Comparison of ENCODE assay signal across 14 cellular contexts in genomic region chr4:31088600-31089230, GRCh38.
DNase-seq lines count a peak whose midpoint lies in the region; ATAC-seq, FAIRE-seq and TF ChIP-seq lines count a peak whose summit lies in the region.
"Had no signal": no experiment of that assay in that cellular context is flagged by ENCODE, and none has a peak within 500 bp of the region (broad histone marks: within the 10 kb centered on the region; RNA-seq: fewer than 3 reads in every experiment).

No MANE protein-coding gene starts in this region.

- no peaks in the 10 kb centered on the region for H3K9me3 ChIP-seq in endocrine pancreas (ENCODE audit: control insufficient read depth, low read length)
- no peaks in the 10 kb centered on the region for H3K9me3 ChIP-seq in lung (ENCODE audit: control insufficient read depth in 2 of 2, insufficient read depth in 1 of 2, low read length in 1 of 2)
- H3K9me3 ChIP-seq in vagina, result no peaks in the 10 kb centered on the region
- H3K9me3 ChIP-seq: BLaER1 treated with 17β-estradiol and CSF1 and Interleukin-3, amounts not matched to agents 10 nM and 100 nM; right lobe of liver; transverse colon had no signal

- ATAC-seq in lung (ENCODE audit: insufficient read depth, low FRiP score) (peak; percentile 70), HG03196 (IDR thresholded peaks at IDR 0.05; ENCODE audit: unreplicated experiment) (no peak), HG02798 (IDR thresholded peaks at IDR 0.05; ENCODE audit: poor library complexity, unreplicated experiment) (no peak)
- ATAC-seq: right lobe of liver had no signal

- H3K27ac ChIP-seq in lung (ENCODE audit: low read depth in 1 of 2, low read length in 1 of 2), result peak overlapping the region in 1 of 2 donors; percentile 66
- no peak overlapping the region for H3K27ac ChIP-seq in vagina
- H3K27ac ChIP-seq: BLaER1 treated with 17β-estradiol and CSF1 and Interleukin-3, amounts not matched to agents 10 nM and 100 nM; right lobe of liver; transverse colon had no signal

- DNase-seq in D721Med (ENCODE audit: insufficient read length, low spot score) (no peak), NCI-H748 (lab: John Stamatoyannopoulos, UW; ENCODE audit: unreplicated experiment) (peak; percentile 60), lung (ENCODE audit: low spot score) (no peak), GM12891 (ENCODE audit: insufficient read length, low spot score) (no peak), vagina (ENCODE audit: extremely low spot score in 2 of 2) (no peak)
- DNase-seq: hypothalamus, KBM-7, right lobe of liver, SIG-M5, transverse colon had no signal

- no peak overlapping the region for H3K9ac ChIP-seq in endocrine pancreas (ENCODE audit: control insufficient read depth, insufficient read depth, low read length)
- H3K9ac ChIP-seq: BLaER1 treated with 17β-estradiol and CSF1 and Interleukin-3, amounts not matched to agents 10 nM and 100 nM had no signal

- H3K36me3 ChIP-seq in endocrine pancreas (ENCODE audit: control insufficient read depth, insufficient read depth, low read length) (no peaks in the 10 kb centered on the region), lung (ENCODE audit: control insufficient read depth in 2 of 2, insufficient read depth in 2 of 2, low read length in 2 of 2) (no peaks in the 10 kb centered on the region), vagina (no peaks in the 10 kb centered on the region)
- H3K36me3 ChIP-seq: BLaER1 treated with 17β-estradiol and CSF1 and Interleukin-3, amounts not matched to agents 10 nM and 100 nM; right lobe of liver; transverse colon had no signal

- 59 to 77% methylated on average over 3 of the region's 3 CpGs for WGBS in lung, 2 donors

- TF ChIP-seq POLR2A in GM12891 (IDR thresholded peaks at IDR 0.05; ENCODE audit: low read depth, low read length) (no peak), vagina (IDR thresholded peaks at IDR 0.05) (no peak)

- TF ChIP-seq CTCF in D721Med (IDR thresholded peaks at IDR 0.05; ENCODE audit: insufficient read depth, missing control alignments), result no peak
- TF ChIP-seq CTCF in lung (IDR thresholded peaks at IDR 0.05; ENCODE audit: control extremely low read depth, extremely low read depth), result no peak
- TF ChIP-seq CTCF in vagina (IDR thresholded peaks at IDR 0.05), result no peak

- intact Hi-C loops in vagina (cut with DNase I), result no loop called here

- H3K27me3 ChIP-seq in endocrine pancreas (ENCODE audit: control insufficient read depth, insufficient read depth, low read length), result no peaks in the 10 kb centered on the region
- H3K27me3 ChIP-seq in lung (ENCODE audit: control insufficient read depth, insufficient read depth), result no peaks in the 10 kb centered on the region
- no peaks in the 10 kb centered on the region for H3K27me3 ChIP-seq in vagina
- H3K27me3 ChIP-seq: BLaER1 treated with 17β-estradiol and CSF1 and Interleukin-3, amounts not matched to agents 10 nM and 100 nM; right lobe of liver; transverse colon had no signal

- H3K4me1 ChIP-seq in endocrine pancreas (ENCODE audit: control insufficient read depth, insufficient read depth, low read length), result peaks cover 26% of the 10 kb centered on the region
- H3K4me1 ChIP-seq in lung (ENCODE audit: control insufficient read depth in 2 of 2, insufficient read depth in 2 of 2, low read length in 2 of 2), result no peaks in the 10 kb centered on the region
- H3K4me1 ChIP-seq in vagina, result peaks cover 8% of the 10 kb centered on the region
- H3K4me1 ChIP-seq: BLaER1 treated with 17β-estradiol and CSF1 and Interleukin-3, amounts not matched to agents 10 nM and 100 nM; right lobe of liver; transverse colon had no signal

- H3K4me3 ChIP-seq in endocrine pancreas (ENCODE audit: control insufficient read depth, insufficient read depth, low read length) (peak overlapping the region; percentile 22), lung (no peak overlapping the region), vagina (no peak overlapping the region)
- H3K4me3 ChIP-seq: BLaER1 treated with 17β-estradiol and CSF1 and Interleukin-3, amounts not matched to agents 10 nM and 100 nM; right lobe of liver; transverse colon had no signal

- FAIRE-seq in D721Med (lab: Jason Lieb, UNC) (peak; percentile 38), GM12891 (lab: Jason Lieb, UNC) (no peak)

TF ChIP-seq in GM12891, 5 proteins besides CTCF, POLR2A, EP300 and RAD21:
- TF ChIP-seq TAF1 (IDR thresholded peaks at IDR 0.05; ENCODE audit: low read depth, low read length) (no peak), POU2F2 (IDR thresholded peaks at IDR 0.05; ENCODE audit: low read depth, low read length) (no peak), POLR2AphosphoS5 (IDR thresholded peaks at IDR 0.05; ENCODE audit: low read depth, low read length) (no peak), PAX5 (IDR thresholded peaks at IDR 0.05; ENCODE audit: insufficient read depth, low read length, severe bottlenecking) (no peak), SPI1 (IDR thresholded peaks at IDR 0.05; ENCODE audit: low read depth, low read length) (no peak)
